Comparison of ENCODE assay signal across 27 cellular contexts in the genomic region with DNA sequence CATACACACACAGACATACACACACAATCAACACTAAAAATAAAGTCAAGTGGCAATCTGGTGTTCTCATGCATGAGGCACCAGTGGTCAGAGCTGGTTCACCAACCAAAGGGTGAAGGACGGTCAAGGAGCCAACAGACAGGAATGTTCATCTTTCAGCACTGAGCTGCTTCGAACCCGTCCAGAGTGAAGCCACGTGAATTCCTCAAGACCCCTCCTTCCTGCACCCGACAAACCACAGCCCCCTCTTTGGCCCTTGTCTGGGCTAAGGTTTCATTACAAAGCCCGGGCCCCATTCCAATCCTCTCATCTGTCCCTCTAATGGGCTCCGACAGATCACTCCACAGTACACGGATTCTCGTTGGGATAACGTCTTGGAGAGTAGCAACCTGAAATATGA.
"Had no signal": no experiment of that assay in that cellular context is flagged by ENCODE, and none has a peak within 500 bp of the region (broad histone marks: within the 10 kb centered on the region; RNA-seq: fewer than 3 reads in every experiment).

No MANE protein-coding gene starts in this region.

- H3K4me3 Mint-ChIP-seq: activated B cell treated with CpG ODN at 0.5 μM for 24 hours; activated CD8-positive, alpha-beta T cell treated with anti-CD3 and anti-CD28 coated beads for 36 hours; activated naive CD4-positive, alpha-beta T cell treated with anti-CD3 and anti-CD28 coated beads, Interleukin-2, amount 50 U/mL, for 24 hours; endodermal cell; memory B cell; naive B cell; neural progenitor cell; stimulated activated naive CD8-positive, alpha-beta T cell treated with anti-CD3 and anti-CD28 coated beads, Interleukin-15, Interleukin-2, amounts not matched to agents 100 ng/mL and 50 ng/mL, for 24 hours had no signal

- DNase-seq: activated B cell treated with CpG ODN at 0.5 μM for 24 hours; activated CD4-positive, alpha-beta T cell treated with anti-CD3 and anti-CD28 coated beads for 48 hours; activated CD8-positive, alpha-beta memory T cell treated with anti-CD3 and anti-CD28 coated beads, Interleukin-2, amount 50 U/mL, for 4 hours; activated CD8-positive, alpha-beta T cell treated with anti-CD3 and anti-CD28 coated beads for 36 hours; activated effector memory CD4-positive, alpha-beta T cell treated with Interleukin-2 at 50 U/mL for 16 hours; activated T-cell treated with anti-CD3 and anti-CD28 coated beads, Interleukin-2, amount 50 U/mL, for 48 hours; adrenal gland; caudate nucleus; dorsolateral prefrontal cortex; endodermal cell; mucosa of descending colon; naive B cell; stimulated activated CD4-positive, alpha-beta T cell treated with anti-CD3 and anti-CD28 coated beads, Interleukin-15, amount 100 ng/mL, for 24 hours; stimulated activated CD4-positive, alpha-beta T cell treated with anti-CD3 and anti-CD28 coated beads, Interleukin-2, amount 100 ng/mL, for 48 hours; T-helper 1 cell; T-helper 9 cell; transverse colon; uterus had no signal

- H3K4me2 ChIP-seq: neural progenitor cell had no signal

- FAIRE-seq: keratinocyte had no signal

- H3K9ac ChIP-seq: neural progenitor cell had no signal

- H3K9me3 ChIP-seq: adrenal gland, mucosa of descending colon, transverse colon, uterus had no signal

- H3K4me3 ChIP-seq: adrenal gland, dorsolateral prefrontal cortex, mucosa of descending colon, neural progenitor cell, skin epidermis, transverse colon, uterus had no signal

- ATAC-seq: activated CD8-positive, alpha-beta T cell treated with anti-CD3 and anti-CD28 coated beads for 36 hours; foreskin keratinocyte; mucosa of descending colon had no signal

- H3K27ac ChIP-seq: adrenal gland, dorsolateral prefrontal cortex, epithelial cell of prostate, foreskin keratinocyte, neural progenitor cell, skin epidermis, transverse colon, uterus had no signal

- H3K27ac Mint-ChIP-seq: activated B cell treated with CpG ODN at 0.5 μM for 24 hours; activated CD8-positive, alpha-beta T cell treated with anti-CD3 and anti-CD28 coated beads for 36 hours; activated naive CD4-positive, alpha-beta T cell treated with anti-CD3 and anti-CD28 coated beads, Interleukin-2, amount 50 U/mL, for 24 hours; endodermal cell; memory B cell; naive B cell; neural progenitor cell; progenitor cell of endocrine pancreas; stimulated activated naive CD8-positive, alpha-beta T cell treated with anti-CD3 and anti-CD28 coated beads, Interleukin-15, Interleukin-2, amounts not matched to agents 100 ng/mL and 50 ng/mL, for 24 hours had no signal

- H2AFZ ChIP-seq: neural progenitor cell had no signal

- H3K27me3 Mint-ChIP-seq: activated B cell treated with CpG ODN at 0.5 μM for 24 hours; activated CD8-positive, alpha-beta T cell treated with anti-CD3 and anti-CD28 coated beads for 36 hours had no signal

- H3K36me3 Mint-ChIP-seq: activated naive CD4-positive, alpha-beta T cell treated with anti-CD3 and anti-CD28 coated beads, Interleukin-2, amount 50 U/mL, for 24 hours; memory B cell; naive B cell; neural progenitor cell had no signal

- H3K36me3 ChIP-seq: adrenal gland, neural progenitor cell, transverse colon, uterus had no signal

- H3K27me3 ChIP-seq: adrenal gland, dorsolateral prefrontal cortex, neural progenitor cell, transverse colon, uterus had no signal

- H3K4me1 Mint-ChIP-seq: activated B cell treated with CpG ODN at 0.5 μM for 24 hours; activated naive CD4-positive, alpha-beta T cell treated with anti-CD3 and anti-CD28 coated beads, Interleukin-2, amount 50 U/mL, for 24 hours; endodermal cell; memory B cell; naive B cell had no signal

- H3K4me1 ChIP-seq: adrenal gland, foreskin keratinocyte, neural progenitor cell, transverse colon, uterus had no signal

- H3K9me3 Mint-ChIP-seq: activated B cell treated with CpG ODN at 0.5 μM for 24 hours; activated CD8-positive, alpha-beta T cell treated with anti-CD3 and anti-CD28 coated beads for 36 hours; activated naive CD4-positive, alpha-beta T cell treated with anti-CD3 and anti-CD28 coated beads, Interleukin-2, amount 50 U/mL, for 24 hours; endodermal cell; naive B cell; stimulated activated naive CD8-positive, alpha-beta T cell treated with anti-CD3 and anti-CD28 coated beads, Interleukin-15, Interleukin-2, amounts not matched to agents 100 ng/mL and 50 ng/mL, for 24 hours had no signal
